ENCODE assay signal across 9 cellular contexts in the genomic region with DNA sequence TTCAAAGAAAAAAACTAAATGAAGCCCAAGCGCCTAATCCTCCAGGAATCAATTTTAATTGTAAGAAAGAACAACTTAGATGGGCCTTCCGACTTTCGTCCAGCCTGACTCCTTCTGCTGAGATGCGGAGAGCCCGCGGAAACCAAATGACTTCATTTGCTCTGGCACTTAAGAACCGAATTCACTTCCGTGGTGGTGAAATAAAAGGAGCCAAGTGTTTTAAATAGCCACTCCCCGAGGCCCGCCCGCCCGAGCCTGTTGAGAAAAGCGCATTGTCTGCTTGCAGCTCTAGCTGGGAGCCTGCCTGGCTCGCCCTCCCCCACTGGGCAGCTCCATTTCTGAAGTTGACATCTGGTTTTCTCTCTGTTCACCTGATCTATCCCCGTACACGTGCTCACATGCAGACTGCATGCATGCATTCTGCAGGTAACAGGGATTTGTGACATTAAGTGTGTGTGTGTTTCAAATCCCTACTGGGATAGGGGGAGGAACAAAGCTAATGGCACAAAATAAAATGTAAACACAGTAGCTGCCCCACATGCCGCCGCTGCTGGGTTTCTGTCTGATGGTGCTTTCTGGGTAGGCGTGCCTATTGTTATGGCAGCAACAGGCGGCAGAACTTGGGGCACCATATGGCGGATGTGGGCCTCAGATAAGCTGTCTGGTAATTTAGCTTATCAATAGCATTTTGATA. TPM values are rescaled to one million over a fixed set of nuclear protein-coding genes. Genes with fewer than 3 reads are reported as not detected.
A peak's percentile ranks its signal among the peaks of the same experiment; 100 is the strongest.
DNase-seq lines count a peak whose midpoint lies in the region; ATAC-seq, FAIRE-seq and TF ChIP-seq lines count a peak whose summit lies in the region.
"Had no signal": no experiment of that assay in that cellular context is flagged by ENCODE, and none has a peak within 500 bp of the region (broad histone marks: within the 10 kb centered on the region; RNA-seq: fewer than 3 reads in every experiment).

No MANE protein-coding gene starts in this region.

- peak; percentile 89 for ATAC-seq in K562

- H3K9ac ChIP-seq in K562 (ENCODE audit: insufficient read depth in 1 of 2, low read depth in 2 of 2, low read length in 2 of 2) = peak overlapping the region; percentile 26 to 61; a peak in 2 of 4 replicates

- peak; percentile 40 for DNase-seq in SIG-M5 treated with dmso at 0.1 percent for 504 hours (lab: John Stamatoyannopoulos, UW; ENCODE audit: unreplicated experiment)
- DNase-seq in SIG-M5 (lab: John Stamatoyannopoulos, UW) = no peak
- peak; percentile 91 for DNase-seq in NCI-H345 (lab: John Stamatoyannopoulos, UW)
- DNase-seq in K562 (ENCODE audit: extremely low read depth in 1 of 4, low spot score in 3 of 4) = peak in 3 of 4 experiments; percentile 25 to 83 (median 71)
- DNase-seq in hepatocyte (ENCODE audit: low spot score) = peak; percentile 90
- peak; percentile 85 for DNase-seq in retina
- DNase-seq in GM19240 (ENCODE audit: insufficient read length, low spot score) = no peak
- DNase-seq in activated T-cell treated with anti-CD3 and anti-CD28 coated beads, Interleukin-2, amount 50 U/mL, for 1 hour = no peak

- H4K20me1 ChIP-seq in K562 (replicated peaks; ENCODE audit: control insufficient read depth, insufficient read depth, low read length) (peaks cover 21% of the 10 kb centered on the region), hepatocyte (ENCODE audit: insufficient read depth, poor library complexity, severe bottlenecking) (peaks cover 7% of the 10 kb centered on the region)

- H3K9me3 ChIP-seq in K562 (replicated peaks; ENCODE audit: control insufficient read depth, insufficient read depth, low read depth, low read length) = no peaks in the 10 kb centered on the region
- H3K9me3 ChIP-seq in hepatocyte (ENCODE audit: low read depth) = no peaks in the 10 kb centered on the region

- TF ChIP-seq EP300 in K562 (IDR thresholded peaks at IDR 0.05; ENCODE audit: low read length) = no peak

- H3K4me1 ChIP-seq in K562 (replicated peaks in 1 of 2; ENCODE audit: control insufficient read depth in 2 of 2, insufficient read depth in 2 of 2, low read length in 2 of 2) (peaks cover 17 to 28% of the 10 kb centered on the region in 2 experiments), hepatocyte (ENCODE audit: insufficient read depth) (peaks cover 66% of the 10 kb centered on the region)

- intact Hi-C loops in K562 (cut with micrococcal nuclease) = no loop called here

- no peak for TF ChIP-seq POLR2A in K562 (conservative IDR thresholded peaks at IDR 0.05)

- BruUV-seq in K562 (replicated peaks; lab: Mats Ljungman, UMichigan) = no TSS peak

- H3K9me1 ChIP-seq in K562 (ENCODE audit: control insufficient read depth, insufficient read depth, low read length) = no peaks in the 10 kb centered on the region

- H3K36me3 ChIP-seq in K562 (ENCODE audit: control insufficient read depth, insufficient read depth, low read length) (0 out of 3 replicates have a peak, but pooled peaks cover 6% of the 10 kb centered on the region), hepatocyte (replicated peaks; ENCODE audit: insufficient read depth, low read depth) (no peaks in the 10 kb centered on the region)

- H3K4me2 ChIP-seq in K562 (ENCODE audit: insufficient read depth, low read length) (peak overlapping the region; percentile 71), hepatocyte (peak overlapping the region; percentile 80)

- FAIRE-seq in K562 (lab: Jason Lieb, UNC) = peak; percentile 55
- FAIRE-seq: A204.1 had no signal

- peak overlapping the region; percentile 69 for H2AFZ ChIP-seq in K562 (ENCODE audit: low read depth, low read length)
- H2AFZ ChIP-seq in hepatocyte = no peak overlapping the region

- no peak for TF ChIP-seq RAD21 in K562 (CRISPR knock-in tag; conservative IDR thresholded peaks at IDR 0.05 in 1 of 2, IDR thresholded peaks at IDR 0.05 in 1 of 2)

- H3K79me2 ChIP-seq in K562 (ENCODE audit: control insufficient read depth, insufficient read depth, low read length) (peaks cover 22% of the 10 kb centered on the region; the same call in 2 of the 3 replicates), hepatocyte (peaks cover 98% of the 10 kb centered on the region)

- 13% methylated on average over 21 of the region's 21 CpGs for WGBS in K562 (ENCODE audit: insufficient coverage, low coverage, missing lambda C conversion rate)
- 12% methylated on average over 21 of the region's 21 CpGs for WGBS in hepatocyte (ENCODE audit: low lambda C conversion rate, missing lambda C conversion rate)

- in situ Hi-C loops in K562 (cut with MboI) = no loop called here

- H3K27ac ChIP-seq in K562 (ENCODE audit: extremely low read depth, low read depth, low read length) (peak overlapping the region; percentile 11; the same call in 2 of the 3 replicates), hepatocyte (peak overlapping the region; percentile 87)

- CTCF ChIA-PET in K562 (lab: Yijun Ruan, JAX; ENCODE audit: low intra/inter-chr PET ratio) = no interaction called here

- no peaks in the 10 kb centered on the region for H3K27me3 ChIP-seq in K562 (ENCODE audit: control insufficient read depth in 2 of 2, insufficient read depth in 2 of 2, low read length in 2 of 2)
- H3K27me3 ChIP-seq in hepatocyte = no peaks in the 10 kb centered on the region

- no peak overlapping the region; the same call in 1 of the 2 replicates for H3K4me3 ChIP-seq in K562
- H3K4me3 ChIP-seq in hepatocyte = peak overlapping the region; percentile 2

- POLR2A ChIA-PET in K562 (lab: Yijun Ruan, JAX) = interaction anchor here (0.5 to 2.4 kb wide), 7 partner anchors 12 to 235 kb away, joined by 3 to 7 read pairs (median 3); no protein-coding TSS in a partner anchor

- no peaks in the 10 kb centered on the region for H3K9me2 ChIP-seq in hepatocyte (replicated peaks; ENCODE audit: insufficient read depth)

- TF ChIP-seq CTCF in K562 (IDR thresholded peaks at IDR 0.05 in 2 of 3, conservative IDR thresholded peaks at IDR 0.05 in 1 of 3; ENCODE audit: insufficient read depth in 2 of 3, low read depth in 1 of 3, low read length in 3 of 3) (no peak), hepatocyte (IDR thresholded peaks at IDR 0.05; ENCODE audit: poor library complexity) (no peak)

TF ChIP-seq in K562, 482 proteins besides CTCF, POLR2A, EP300 and RAD21 (continues in another document):
- TF ChIP-seq HNRNPL (IDR thresholded peaks at IDR 0.05; ENCODE audit: low read depth, low read length) = no peak
- no peak for TF ChIP-seq RFX1 (IDR thresholded peaks at IDR 0.05)
- no peak for TF ChIP-seq ARID1B (IDR thresholded peaks at IDR 0.05)
- TF ChIP-seq MCM3 (IDR thresholded peaks at IDR 0.05) = no peak
- TF ChIP-seq CXXC5 (CRISPR knock-in tag; IDR thresholded peaks at IDR 0.05) = no peak; the same call in none of the 2 replicates
- TF ChIP-seq, protein P1, sequence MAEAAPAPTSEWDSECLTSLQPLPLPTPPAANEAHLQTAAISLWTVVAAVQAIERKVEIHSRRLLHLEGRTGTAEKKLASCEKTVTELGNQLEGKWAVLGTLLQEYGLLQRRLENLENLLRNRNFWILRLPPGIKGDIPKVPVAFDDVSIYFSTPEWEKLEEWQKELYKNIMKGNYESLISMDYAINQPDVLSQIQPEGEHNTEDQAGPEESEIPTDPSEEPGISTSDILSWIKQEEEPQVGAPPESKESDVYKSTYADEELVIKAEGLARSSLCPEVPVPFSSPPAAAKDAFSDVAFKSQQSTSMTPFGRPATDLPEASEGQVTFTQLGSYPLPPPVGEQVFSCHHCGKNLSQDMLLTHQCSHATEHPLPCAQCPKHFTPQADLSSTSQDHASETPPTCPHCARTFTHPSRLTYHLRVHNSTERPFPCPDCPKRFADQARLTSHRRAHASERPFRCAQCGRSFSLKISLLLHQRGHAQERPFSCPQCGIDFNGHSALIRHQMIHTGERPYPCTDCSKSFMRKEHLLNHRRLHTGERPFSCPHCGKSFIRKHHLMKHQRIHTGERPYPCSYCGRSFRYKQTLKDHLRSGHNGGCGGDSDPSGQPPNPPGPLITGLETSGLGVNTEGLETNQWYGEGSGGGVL (CRISPR knock-in tag; IDR thresholded peaks at IDR 0.05) = no peak
- TF ChIP-seq ASH1L (IDR thresholded peaks at IDR 0.05; ENCODE audit: borderline replicate concordance, low read depth, partially characterized antibody) = no peak
- TF ChIP-seq ESRRA (IDR thresholded peaks at IDR 0.05; ENCODE audit: borderline replicate concordance, low read depth) = no peak
- no peak for TF ChIP-seq SMAD1 (IDR thresholded peaks at IDR 0.05; ENCODE audit: low read depth, low read length, partially characterized antibody)

RNA-seq across cellular contexts. Expression of a gene that starts 6.2 kb away (rescaled TPM):
- 28.3 and 59.6 TPM in 2 replicates for total RNA-seq in K562 (2011; cell fraction: chromatin; rRNA removed; ENCODE audit: low replicate concordance)
- total RNA-seq in K562 (2011; cell fraction: nucleolus; rRNA removed) = 17.3 and 19.1 TPM in 2 replicates
- total RNA-seq in K562 (2011; cell fraction: nucleoplasm; rRNA removed) = 40.8 and 69.8 TPM in 2 replicates
- 11.8 and 14.8 TPM in 2 replicates for total RNA-seq in K562 (2014; rRNA removed)
- total RNA-seq in K562 (2014; rRNA removed; fragmentation: Illumina TruSeq; extraction: Trizol) = 10.8 and 11.7 TPM in 2 replicates
- 14.2 and 14.8 TPM in 2 replicates for total RNA-seq in K562 (2015; rRNA removed; fragmentation: Illumina TruSeq; extraction: Trizol)
- 17.7 and 17.8 TPM in 2 replicates for total RNA-seq in K562 (2021)
- polyA plus RNA-seq in K562 (2011; rRNA removed) = 7.4 and 9.2 TPM in 2 replicates
- polyA plus RNA-seq in K562 (2011; cell fraction: cytosol; rRNA removed) = 5.2 and 5.6 TPM in 2 replicates
- polyA plus RNA-seq in K562 (2011; cell fraction: nucleus; rRNA removed) = 21.9 and 25.1 TPM in 2 replicates
- polyA plus RNA-seq in K562 (2012) = 8.6 and 9.5 TPM in 2 replicates
- polyA plus RNA-seq in K562 (2014; fragmentation: Illumina TruSeq; extraction: Trizol) = 10.3 and 12.8 TPM in 2 replicates
- 1 to 10 TPM; 1.7 to 2.1 TPM for polyA plus RNA-seq in K562 (2014; fragmentation: Nextera tagmentation; extraction: Ambion mirVana)
- 6.9 and 7.3 TPM in 2 replicates for polyA plus RNA-seq in K562 (2014; rRNA removed)
- 22.6 and 23.9 TPM in 2 replicates for polyA minus RNA-seq in K562 (2011; rRNA and poly(A)+ RNA removed)
- 9.4 and 10.8 TPM in 2 replicates for polyA minus RNA-seq in K562 (2011; cell fraction: cytosol; rRNA and poly(A)+ RNA removed)
- polyA minus RNA-seq in K562 (2011; cell fraction: nucleus; rRNA and poly(A)+ RNA removed) = 21.5 and 27.1 TPM in 2 replicates
- 82.2 and 87.2 TPM in 2 replicates for total RNA-seq in hepatocyte
- polyA plus RNA-seq in hepatocyte = 37.2 and 50.4 TPM in 2 replicates

Comparison
In these comparisons a context has a peak if more than half of its experiments do, and no peak if none do; other contexts are left out.
1. DNase-seq: peak in SIG-M5 treated with dmso at 0.1 percent for 504 hours (single experiment), NCI-H345 (single experiment), K562 (3 of 4), hepatocyte (single experiment) and retina (single experiment); none in SIG-M5 (single experiment), GM19240 (single experiment) and activated T-cell treated with anti-CD3 and anti-CD28 coated beads, Interleukin-2, amount 50 U/mL, for 1 hour (single experiment).